Comparison of ENCODE assay signal across 14 cellular contexts in genomic region chr2:31387850-31388249, GRCh38. TPM values are rescaled to one million over a fixed set of nuclear protein-coding genes. Genes with fewer than 3 reads are reported as not detected.
"Had no signal": no experiment of that assay in that cellular context is flagged by ENCODE, and none has a peak within 500 bp of the region (broad histone marks: within the 10 kb centered on the region; RNA-seq: fewer than 3 reads in every experiment).

No MANE protein-coding gene starts in this region.

- H3K4me1 ChIP-seq: vagina had no signal

- H3K9me3 ChIP-seq: esophagus squamous epithelium, tibial artery, vagina had no signal

- H3K4me3 ChIP-seq: esophagus squamous epithelium, tibial artery, vagina had no signal

- H3K27me3 ChIP-seq: brain microvascular endothelial cell, esophagus squamous epithelium, tibial artery, vagina had no signal

- DNase-seq: activated CD4-positive, alpha-beta memory T cell treated with anti-CD3 and anti-CD28 coated beads for 36 hours; activated gamma-delta T cell; activated naive CD8-positive, alpha-beta T cell treated with anti-CD3 and anti-CD28 coated beads for 36 hours; activated T-cell treated with anti-CD3 and anti-CD28 coated beads, Interleukin-2, amount 50 U/mL, for 48 hours; brain microvascular endothelial cell; cerebellar nuclear complex; dermis blood vessel endothelial cell; esophagus squamous epithelium; foreskin fibroblast; kidney; posterior cingulate gyrus; small intestine; tibial artery had no signal

- H3K36me3 ChIP-seq: brain microvascular endothelial cell, esophagus squamous epithelium, tibial artery, vagina had no signal

- H3K27ac ChIP-seq: brain microvascular endothelial cell, esophagus squamous epithelium, tibial artery, vagina had no signal

RNA-seq across cellular contexts. Expression of gene XDH, which starts 26.7 kb away (rescaled TPM):
- total RNA-seq: activated CD4-positive, alpha-beta memory T cell treated with anti-CD3 and anti-CD28 coated beads for 36 hours; activated naive CD8-positive, alpha-beta T cell treated with anti-CD3 and anti-CD28 coated beads for 36 hours; dermis blood vessel endothelial cell had no signal
